ENCODE assay signal across 8 cellular contexts in genomic region chr18:77899972-77900754, GRCh38.
DNase-seq lines count a peak whose midpoint lies in the region; ATAC-seq and TF ChIP-seq lines count a peak whose summit lies in the region.

No MANE protein-coding gene starts in this region.

- no peaks in the 10 kb centered on the region for H3K36me3 ChIP-seq in right atrium auricular region

- no peaks in the 10 kb centered on the region for H3K27me3 ChIP-seq in right atrium auricular region

- peak; percentile 67 for DNase-seq in CD1c-positive myeloid dendritic cell (ENCODE audit: extremely low spot score)
- DNase-seq in RPMI7951 (ENCODE audit: low read depth) = peak; percentile 26
- peak; percentile 50 for DNase-seq in activated naive CD4-positive, alpha-beta T cell treated with Interleukin-2 at 50 U/mL for 16 hours
- no peak for DNase-seq in right atrium auricular region (ENCODE audit: low spot score)
- DNase-seq in sciatic nerve (ENCODE audit: low spot score) = no peak
- DNase-seq in NK-92 (lab: John Stamatoyannopoulos, UW; ENCODE audit: unreplicated experiment) = no peak

- H3K27ac ChIP-seq in right atrium auricular region = no peak overlapping the region

- no peaks in the 10 kb centered on the region for H3K9me3 ChIP-seq in right atrium auricular region

- intact Hi-C loops in sciatic nerve (cut with DNase I) = no loop called here

- peaks cover 0 to 7% of the 10 kb centered on the region in 2 donors for H3K4me1 ChIP-seq in right atrium auricular region

- peak; percentile 95 for ATAC-seq in GM19328 (IDR thresholded peaks at IDR 0.05; ENCODE audit: unreplicated experiment)
- peak; percentile 95 for ATAC-seq in HG03378 (IDR thresholded peaks at IDR 0.05; ENCODE audit: unreplicated experiment)
- ATAC-seq in sciatic nerve = peak; percentile 61

- H3K4me3 ChIP-seq in right atrium auricular region = peak overlapping the region in 1 of 2 donors; percentile 40

- peak; percentile 72 to 79 for TF ChIP-seq CTCF in right atrium auricular region (IDR thresholded peaks at IDR 0.05)

Comparison
In these comparisons a context has a peak if more than half of its experiments do, and no peak if none do; other contexts are left out.
1. DNase-seq: peak in CD1c-positive myeloid dendritic cell (single experiment), RPMI7951 (single experiment) and activated naive CD4-positive, alpha-beta T cell treated with Interleukin-2 at 50 U/mL for 16 hours (single experiment); none in right atrium auricular region (single experiment), sciatic nerve (single experiment) and NK-92 (single experiment).
2. Peak in every context shown above with its lines, with median percentiles within 50 percentile points of each other: ATAC-seq.